18 cellular contexts compared by ENCODE assay signal in the genomic region with DNA sequence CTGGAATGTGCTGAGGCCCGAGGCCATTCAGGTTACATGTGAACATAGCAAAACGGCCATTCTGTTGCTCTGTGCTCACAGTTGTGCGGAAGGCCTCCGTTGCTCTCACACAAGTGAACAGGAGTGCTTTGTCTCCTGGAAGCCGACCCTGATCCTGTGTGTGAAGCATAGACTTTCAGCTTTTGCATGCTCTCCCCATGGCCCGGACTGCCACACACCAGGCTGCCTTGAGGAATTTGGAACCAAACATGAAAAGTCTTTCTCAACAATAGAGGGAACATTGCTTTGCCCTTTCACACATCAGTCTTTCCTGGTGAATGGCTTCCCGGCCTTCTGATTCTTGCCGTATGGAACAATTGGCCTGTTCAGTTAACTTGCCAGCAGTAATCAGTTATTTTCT.
DNase-seq lines count a peak whose midpoint lies in the region; ATAC-seq and TF ChIP-seq lines count a peak whose summit lies in the region.
"Had no signal": no experiment of that assay in that cellular context is flagged by ENCODE, and none has a peak within 500 bp of the region (broad histone marks: within the 10 kb centered on the region; RNA-seq: fewer than 3 reads in every experiment).

No MANE protein-coding gene starts in this region.

- dilution Hi-C loops in IMR-90 (cut with HindIII; ENCODE audit: low sequenced_read_pairs, unreplicated experiment), result no loop called here

- no peak for ATAC-seq in IMR-90 (ENCODE audit: low read depth)
- ATAC-seq in HG03378 (IDR thresholded peaks at IDR 0.05; ENCODE audit: unreplicated experiment), result no peak
- ATAC-seq in naive thymus-derived CD4-positive, alpha-beta T cell, result no peak
- ATAC-seq: K562 had no signal

- H3K9me3 ChIP-seq in IMR-90 (ENCODE audit: control insufficient read depth, insufficient read depth, low read length) (no peaks in the 10 kb centered on the region), esophagus muscularis mucosa (no peaks in the 10 kb centered on the region)
- H3K9me3 ChIP-seq in naive thymus-derived CD4-positive, alpha-beta T cell (ENCODE audit: control insufficient read depth in 2 of 3, low read length in 3 of 3), result no peaks in the 10 kb centered on the region
- H3K9me3 ChIP-seq: BE2C, Peyer's patch had no signal

- H3K36me3 ChIP-seq in IMR-90 (ENCODE audit: control insufficient read depth, insufficient read depth, low read length) (no peaks in the 10 kb centered on the region), esophagus muscularis mucosa (no peaks in the 10 kb centered on the region)
- no peaks in the 10 kb centered on the region for H3K36me3 ChIP-seq in naive thymus-derived CD4-positive, alpha-beta T cell (ENCODE audit: control insufficient read depth in 2 of 3, insufficient read depth in 3 of 3, low read length in 3 of 3)
- H3K36me3 ChIP-seq: BE2C, Peyer's patch had no signal

- H3K4me3 ChIP-seq in IMR-90 (ENCODE audit: insufficient read depth, low read depth, low read length) (no peak overlapping the region), esophagus muscularis mucosa (no peak overlapping the region), dorsolateral prefrontal cortex (no peak overlapping the region)
- H3K4me3 ChIP-seq in naive thymus-derived CD4-positive, alpha-beta T cell (ENCODE audit: low read length), result no peak overlapping the region
- H3K4me3 ChIP-seq: GM23248, K562, Peyer's patch had no signal

- H3K4me1 ChIP-seq in IMR-90 (ENCODE audit: control insufficient read depth, insufficient read depth, low read length) (no peaks in the 10 kb centered on the region), esophagus muscularis mucosa (peaks cover 0 to 16% (median 7%) of the 10 kb centered on the region in 4 donors)
- H3K4me1 ChIP-seq in naive thymus-derived CD4-positive, alpha-beta T cell (ENCODE audit: control insufficient read depth in 2 of 2, insufficient read depth in 2 of 2, low read length in 2 of 2), result no peaks in the 10 kb centered on the region
- H3K4me1 ChIP-seq: BE2C, Peyer's patch had no signal

- TF ChIP-seq POLR2A in IMR-90 (IDR thresholded peaks at IDR 0.05; ENCODE audit: low read depth, low read length) (no peak), esophagus muscularis mucosa (IDR thresholded peaks at IDR 0.05; ENCODE audit: low read depth) (no peak)

- H3K18ac ChIP-seq in IMR-90 (ENCODE audit: low read depth, low read length), result no peak overlapping the region

- 61% methylated on average over 5 of the region's 8 CpGs; no CpG with 5 or more reads in 1 of the 2 experiments for WGBS in IMR-90 (ENCODE audit: extremely low coverage in 2 of 2, insufficient read length in 1 of 2), 2 experiments
- WGBS in esophagus muscularis mucosa, result 91% methylated on average over 4 of the region's 8 CpGs

- no peak overlapping the region for H4K5ac ChIP-seq in IMR-90 (ENCODE audit: low read depth, low read length)

- no peak overlapping the region for H3K4me3 Mint-ChIP-seq in naive thymus-derived CD4-positive, alpha-beta T cell
- H3K4me3 Mint-ChIP-seq: CD4-positive, CD25-positive, alpha-beta regulatory T cell had no signal

- no peak overlapping the region for H3K56ac ChIP-seq in IMR-90 (ENCODE audit: extremely low read depth, insufficient read depth, low read length)

- H3K27ac Mint-ChIP-seq in naive thymus-derived CD4-positive, alpha-beta T cell, result no peak overlapping the region
- H3K27ac Mint-ChIP-seq: CD4-positive, CD25-positive, alpha-beta regulatory T cell had no signal

- H3K79me1 ChIP-seq in IMR-90 (ENCODE audit: low read depth in 1 of 2, low read length in 2 of 2), result no peaks in the 10 kb centered on the region

- no peak overlapping the region for H2BK120ac ChIP-seq in IMR-90 (ENCODE audit: low read depth, low read length)

- no peak overlapping the region for H3K14ac ChIP-seq in IMR-90 (replicated peaks; ENCODE audit: low read depth, low read length)

- in situ Hi-C loops in IMR-90 (cut with MboI; ENCODE audit: low sequenced_read_pairs), result no loop called here

- CTCF ChIA-PET in IMR-90 (lab: Yijun Ruan, JAX), result no interaction called here
- CTCF ChIA-PET in naive thymus-derived CD4-positive, alpha-beta T cell (lab: Charles Lee), result no interaction called here

- no peak for TF ChIP-seq RAD21 in IMR-90 (IDR thresholded peaks at IDR 0.05; ENCODE audit: low read length)

- TF ChIP-seq EP300 in esophagus muscularis mucosa (IDR thresholded peaks at IDR 0.05), result no peak

- no peak overlapping the region for H3K23ac ChIP-seq in IMR-90 (ENCODE audit: low read depth, low read length)

- POLR2A ChIA-PET in IMR-90 (lab: Charles Lee; ENCODE audit: unreplicated experiment), result no interaction called here
- POLR2A ChIA-PET in naive thymus-derived CD4-positive, alpha-beta T cell (lab: Charles Lee), result no interaction called here

- intact Hi-C loops in IMR-90 (cut with micrococcal nuclease), result no loop called here
- intact Hi-C loops in esophagus muscularis mucosa (cut with DNase I), result no loop called here
- intact Hi-C loops in naive thymus-derived CD4-positive, alpha-beta T cell (cut with micrococcal nuclease), result no loop called here
- intact Hi-C loops in dorsolateral prefrontal cortex (cut with DNase I), result no loop called here

- H3K9me1 ChIP-seq in IMR-90 (ENCODE audit: insufficient read depth, low read length), result no peaks in the 10 kb centered on the region

- no peak overlapping the region for H3K9ac ChIP-seq in IMR-90 (ENCODE audit: low read depth, low read length)
- H3K9ac ChIP-seq: GM23248 had no signal

- H3K27ac ChIP-seq in IMR-90 (ENCODE audit: insufficient read depth, low read length), result no peak overlapping the region
- no peak overlapping the region for H3K27ac ChIP-seq in esophagus muscularis mucosa (replicated peaks in 1 of 4)
- no peak overlapping the region for H3K27ac ChIP-seq in naive thymus-derived CD4-positive, alpha-beta T cell (ENCODE audit: low read depth, low read length)
- H3K27ac ChIP-seq in dorsolateral prefrontal cortex, result no peak overlapping the region
- H3K27ac ChIP-seq: GM23248, Peyer's patch had no signal

- H3K9me3 Mint-ChIP-seq in naive thymus-derived CD4-positive, alpha-beta T cell, result no peaks in the 10 kb centered on the region
- H3K9me3 Mint-ChIP-seq: CD4-positive, CD25-positive, alpha-beta regulatory T cell had no signal

- no peaks in the 10 kb centered on the region for H3K36me3 Mint-ChIP-seq in naive thymus-derived CD4-positive, alpha-beta T cell
- H3K36me3 Mint-ChIP-seq: CD4-positive, CD25-positive, alpha-beta regulatory T cell had no signal

- no peak overlapping the region for H3K4me2 ChIP-seq in IMR-90 (ENCODE audit: low read depth, low read length)

- TF ChIP-seq CTCF in IMR-90 (conservative IDR thresholded peaks at IDR 0.05; ENCODE audit: low read depth, low read length), result no peak
- no peak for TF ChIP-seq CTCF in esophagus muscularis mucosa (IDR thresholded peaks at IDR 0.05)
- no peak for TF ChIP-seq CTCF in dorsolateral prefrontal cortex (IDR thresholded peaks at IDR 0.05 in 54 of 56, conservative IDR thresholded peaks at IDR 0.05 in 2 of 56; ENCODE audit: low read depth in 1 of 56, partially characterized antibody in 56 of 56)

- H2AFZ ChIP-seq in IMR-90 (replicated peaks; ENCODE audit: low read length, poor library complexity), result no peak overlapping the region
- H2AFZ ChIP-seq: GM23248 had no signal

- H2BK5ac ChIP-seq in IMR-90 (ENCODE audit: low read depth, low read length, poor library complexity, severe bottlenecking), result no peak overlapping the region

- H3K4ac ChIP-seq in IMR-90 (ENCODE audit: low read depth, low read length), result no peak overlapping the region

- peak overlapping the region; percentile 2; the same call in 1 of the 2 replicates for H2AK5ac ChIP-seq in IMR-90 (ENCODE audit: low read depth, low read length)

- no peaks in the 10 kb centered on the region for H4K20me1 ChIP-seq in IMR-90 (ENCODE audit: insufficient read depth, low read length)

- no peak overlapping the region for H2AK9ac ChIP-seq in IMR-90 (replicated peaks; ENCODE audit: low read depth, low read length, poor library complexity)

- peaks cover 0 to 6% (median 5%) of the 10 kb centered on the region in 5 donors for H3K27me3 Mint-ChIP-seq in naive thymus-derived CD4-positive, alpha-beta T cell

- H3K4me1 Mint-ChIP-seq in naive thymus-derived CD4-positive, alpha-beta T cell, result no peaks in the 10 kb centered on the region
- H3K4me1 Mint-ChIP-seq: CD4-positive, CD25-positive, alpha-beta regulatory T cell had no signal

- no peak overlapping the region for H2BK20ac ChIP-seq in IMR-90 (ENCODE audit: low read depth, low read length)

- H4K91ac ChIP-seq in IMR-90 (ENCODE audit: insufficient read depth, low read depth, low read length), result no peak overlapping the region

- H3K27me3 ChIP-seq in IMR-90 (ENCODE audit: control insufficient read depth, insufficient read depth, low read length), result peaks cover 2% of the 10 kb centered on the region
- no peaks in the 10 kb centered on the region for H3K27me3 ChIP-seq in esophagus muscularis mucosa
- H3K27me3 ChIP-seq in naive thymus-derived CD4-positive, alpha-beta T cell (ENCODE audit: control insufficient read depth in 2 of 2, insufficient read depth in 2 of 2, low read length in 2 of 2), result peaks cover 0 to 4% of the 10 kb centered on the region in 2 donors
- H3K27me3 ChIP-seq in dorsolateral prefrontal cortex, result no peaks in the 10 kb centered on the region
- H3K27me3 ChIP-seq: BE2C, Peyer's patch had no signal

- BruUV-seq in IMR-90 (replicated peaks; lab: Mats Ljungman, UMichigan), result no TSS peak

- H4K8ac ChIP-seq in IMR-90 (ENCODE audit: low read depth in 2 of 2, low read length in 2 of 2), result no peak overlapping the region

- no peak overlapping the region for H2BK15ac ChIP-seq in IMR-90 (ENCODE audit: low read depth, low read length)

- no peak for DNase-seq in IMR-90
- DNase-seq in esophagus muscularis mucosa (ENCODE audit: extremely low spot score), result peak; percentile 77
- DNase-seq in medulla oblongata (ENCODE audit: extremely low spot score), result peak; percentile 33
- DNase-seq in pons (ENCODE audit: low spot score), result peak; percentile 9
- no peak for DNase-seq in naive thymus-derived CD4-positive, alpha-beta T cell
- DNase-seq in dorsolateral prefrontal cortex, result no peak
- no peak for DNase-seq in NCI-H2171 (lab: John Stamatoyannopoulos, UW)
- DNase-seq: BE2C; CD4-positive, CD25-positive, alpha-beta regulatory T cell; COR-L47; DMS 273 treated with DMSO at 0.1 percent for 48 hours; GM23248; NCI-H1105 treated with DMSO at 0.1 percent for 48 hours; NCI-H1694; NCI-H2081 treated with DMSO at 0.1 percent for 48 hours; Peyer's patch had no signal

TF ChIP-seq in IMR-90, 13 proteins besides CTCF, POLR2A, EP300 and RAD21 (continues in another document):
- no peak for TF ChIP-seq USF2 (IDR thresholded peaks at IDR 0.05; ENCODE audit: low read depth, low read length)
- TF ChIP-seq MAZ (IDR thresholded peaks at IDR 0.05; ENCODE audit: borderline replicate concordance, low read depth, low read length), result no peak
- no peak for TF ChIP-seq RFX5 (IDR thresholded peaks at IDR 0.05; ENCODE audit: low read depth, low read length)
- TF ChIP-seq FOS (IDR thresholded peaks at IDR 0.05; ENCODE audit: low read depth, low read length), result no peak

Comparison
In these comparisons a context has a peak if more than half of its experiments do, and no peak if none do; other contexts are left out.
1. DNase-seq: peak in esophagus muscularis mucosa (single experiment), medulla oblongata (single experiment) and pons (single experiment); none in IMR-90 (single experiment), naive thymus-derived CD4-positive, alpha-beta T cell (0 of 9), dorsolateral prefrontal cortex (0 of 10) and NCI-H2171 (single experiment).